11 cellular contexts compared by ENCODE assay signal in genomic region chr5:125409101-125409495, GRCh38.
DNase-seq lines count a peak whose midpoint lies in the region; ATAC-seq and TF ChIP-seq lines count a peak whose summit lies in the region.
"Had no signal": no experiment of that assay in that cellular context is flagged by ENCODE, and none has a peak within 500 bp of the region (broad histone marks: within the 10 kb centered on the region; RNA-seq: fewer than 3 reads in every experiment).

No MANE protein-coding gene starts in this region.

- H3K27ac ChIP-seq in SK-N-MC (peak overlapping the region; percentile 76), smooth muscle cell (ENCODE audit: low read depth) (peak overlapping the region; percentile 88)

- H3K9ac ChIP-seq in Loucy (ENCODE audit: low read depth, low read length, poor library complexity, severe bottlenecking), result no peak overlapping the region
- H3K9ac ChIP-seq in SK-N-MC (ENCODE audit: insufficient read length), result no peak overlapping the region
- peak overlapping the region; percentile 52 for H3K9ac ChIP-seq in smooth muscle cell (ENCODE audit: low read depth)
- H3K9ac ChIP-seq: parathyroid adenoma had no signal

- H3K27me3 Mint-ChIP-seq in glutamatergic neuron (ENCODE audit: unreplicated experiment), result peaks cover 9% of the 10 kb centered on the region

- no peaks in the 10 kb centered on the region for H4K20me1 ChIP-seq in Loucy (ENCODE audit: insufficient read depth, low read length, poor library complexity, severe bottlenecking)
- no peaks in the 10 kb centered on the region for H4K20me1 ChIP-seq in smooth muscle cell (ENCODE audit: low read depth)

- H3K4me1 ChIP-seq in Loucy (ENCODE audit: insufficient read depth, low read length, poor library complexity, severe bottlenecking) (peaks cover 10% of the 10 kb centered on the region), smooth muscle cell (ENCODE audit: low read depth) (peaks cover 64% of the 10 kb centered on the region)

- H3K36me3 Mint-ChIP-seq in glutamatergic neuron (ENCODE audit: unreplicated experiment), result peaks cover 4% of the 10 kb centered on the region

- H3K4me2 ChIP-seq in Loucy (ENCODE audit: low read depth, low read length, poor library complexity, severe bottlenecking), result peak overlapping the region; percentile 47
- H3K4me2 ChIP-seq in smooth muscle cell, result peak overlapping the region; percentile 72

- H3K9me3 Mint-ChIP-seq in glutamatergic neuron (ENCODE audit: unreplicated experiment), result peaks cover 13% of the 10 kb centered on the region

- TF ChIP-seq CTCF in Loucy (conservative IDR thresholded peaks at IDR 0.05; ENCODE audit: low read length) (no peak), glutamatergic neuron (IDR thresholded peaks at IDR 0.05; ENCODE audit: partially characterized antibody, unreplicated experiment) (no peak), smooth muscle cell (IDR thresholded peaks at IDR 0.05; ENCODE audit: borderline replicate concordance, insufficient read depth, poor library complexity, severe bottlenecking) (no peak)

- no peak overlapping the region for H3K4me3 ChIP-seq in Loucy (ENCODE audit: low read length, poor library complexity, severe bottlenecking)
- H3K4me3 ChIP-seq in SK-N-MC, result peak overlapping the region; percentile 51
- no peak overlapping the region for H3K4me3 ChIP-seq in smooth muscle cell

- H3F3A ChIP-seq in Loucy (ENCODE audit: low read depth) (no peaks in the 10 kb centered on the region), smooth muscle cell (ENCODE audit: low read depth) (peaks cover 15% of the 10 kb centered on the region)

- ATAC-seq in HG02973 (IDR thresholded peaks at IDR 0.05; ENCODE audit: unreplicated experiment), result no peak

- no peaks in the 10 kb centered on the region for H3K9me2 ChIP-seq in Loucy (replicated peaks; ENCODE audit: low read depth, low read length)

- no peaks in the 10 kb centered on the region for H3K9me3 ChIP-seq in Loucy (ENCODE audit: insufficient read depth, low read depth, low read length)
- H3K9me3 ChIP-seq in SK-N-MC (ENCODE audit: low read depth, low read length), result no peaks in the 10 kb centered on the region
- peaks cover 3% of the 10 kb centered on the region for H3K9me3 ChIP-seq in smooth muscle cell (replicated peaks; ENCODE audit: low read depth)

- DNase-seq in SK-N-MC (ENCODE audit: low read depth, low spot score), result no peak
- DNase-seq in glutamatergic neuron, result no peak
- DNase-seq in smooth muscle cell (lab: John Stamatoyannopoulos, UW; ENCODE audit: unreplicated experiment), result no peak
- no peak for DNase-seq in hippocampal formation (lab: John Stamatoyannopoulos, UW)
- DNase-seq in glomerular visceral epithelial cell (ENCODE audit: extremely low spot score), result no peak
- no peak for DNase-seq in HK-2 (ENCODE audit: unreplicated experiment)
- DNase-seq: effector CD8-positive, alpha-beta T cell; stimulated activated naive CD4-positive, alpha-beta T cell treated with Interleukin-2 at 50 U/mL for 16 hours had no signal

- WGBS in smooth muscle cell (ENCODE audit: low lambda C conversion rate), result 33% methylated on average over 6 of the region's 6 CpGs

- peaks cover 64% of the 10 kb centered on the region for H3K4me1 Mint-ChIP-seq in glutamatergic neuron (ENCODE audit: low read depth, unreplicated experiment)

- H3K27ac Mint-ChIP-seq in glutamatergic neuron (ENCODE audit: unreplicated experiment), result peak overlapping the region; percentile 94

- H2AFZ ChIP-seq in Loucy (ENCODE audit: low read length), result no peak overlapping the region
- H2AFZ ChIP-seq in smooth muscle cell (ENCODE audit: low read depth), result no peak overlapping the region

- no peaks in the 10 kb centered on the region for H3K27me3 ChIP-seq in Loucy (ENCODE audit: insufficient read depth, low read length, poor library complexity, severe bottlenecking)
- H3K27me3 ChIP-seq in smooth muscle cell (ENCODE audit: low read depth), result no peaks in the 10 kb centered on the region

- peak overlapping the region; percentile 43 for H3K4me3 Mint-ChIP-seq in glutamatergic neuron (ENCODE audit: unreplicated experiment)

- H3K79me2 ChIP-seq in Loucy (ENCODE audit: insufficient read depth, low read length), result no peaks in the 10 kb centered on the region
- H3K79me2 ChIP-seq in smooth muscle cell (ENCODE audit: low read depth), result no peaks in the 10 kb centered on the region
- H3K79me2 ChIP-seq: parathyroid adenoma had no signal

- H3K36me3 ChIP-seq in Loucy (ENCODE audit: insufficient read depth, low read length) (no peaks in the 10 kb centered on the region), SK-N-MC (ENCODE audit: insufficient read depth, low read length) (no peaks in the 10 kb centered on the region), smooth muscle cell (ENCODE audit: low read depth) (no peaks in the 10 kb centered on the region)
